Comparison of ENCODE assay signal across 16 cellular contexts in genomic region chr13:46168818-46169217, GRCh38. TPM values are rescaled to one million over a fixed set of nuclear protein-coding genes. Genes with fewer than 3 reads are reported as not detected.
DNase-seq lines count a peak whose midpoint lies in the region; ATAC-seq, FAIRE-seq and TF ChIP-seq lines count a peak whose summit lies in the region.
"Had no signal": no experiment of that assay in that cellular context is flagged by ENCODE, and none has a peak within 500 bp of the region (broad histone marks: within the 10 kb centered on the region; RNA-seq: fewer than 3 reads in every experiment).

No MANE protein-coding gene starts in this region.

- H3K4me3 ChIP-seq in Karpas-422 (ENCODE audit: low read length) (peak overlapping the region; percentile 54), HepG2 (replicated peaks in 1 of 3; ENCODE audit: insufficient read depth in 1 of 3, low read depth in 2 of 3, low read length in 3 of 3) (no peak overlapping the region)
- H3K4me3 ChIP-seq: neural progenitor cell, upper lobe of right lung had no signal

- no peaks in the 10 kb centered on the region for H3K9me3 Mint-ChIP-seq in activated B cell treated with CpG ODN at 0.5 μM for 24 hours
- no peaks in the 10 kb centered on the region for H3K9me3 Mint-ChIP-seq in natural killer cell treated with Interleukin-12 subunit alpha and Interleukin-12 subunit beta and Interleukin-15 and Interleukin-18, amount 100 ng/mL, for 72 hours
- H3K9me3 Mint-ChIP-seq: HFFc6 had no signal

- H3K4me3 Mint-ChIP-seq in activated B cell treated with CpG ODN at 0.5 μM for 24 hours: peak overlapping the region; percentile 79
- H3K4me3 Mint-ChIP-seq in natural killer cell treated with Interleukin-12 subunit alpha and Interleukin-12 subunit beta and Interleukin-15 and Interleukin-18, amount 100 ng/mL, for 72 hours: peak overlapping the region; percentile 94
- H3K4me3 Mint-ChIP-seq: HFFc6, neural progenitor cell had no signal

- TF ChIP-seq EP300 in HepG2 (IDR thresholded peaks at IDR 0.05; ENCODE audit: low read depth in 2 of 2, low read length in 2 of 2) (no peak), HepG2 (CRISPR knock-in tag; IDR thresholded peaks at IDR 0.05; ENCODE audit: borderline replicate concordance) (no peak)

- FAIRE-seq in HepG2 (lab: Jason Lieb, UNC): no peak

- H3K27me3 Mint-ChIP-seq in activated B cell treated with CpG ODN at 0.5 μM for 24 hours: no peaks in the 10 kb centered on the region
- no peaks in the 10 kb centered on the region for H3K27me3 Mint-ChIP-seq in natural killer cell treated with Interleukin-12 subunit alpha and Interleukin-12 subunit beta and Interleukin-15 and Interleukin-18, amount 100 ng/mL, for 72 hours

- TF ChIP-seq CTCF in activated B cell treated with CpG ODN at 0.5 μM for 24 hours (IDR thresholded peaks at IDR 0.05) (no peak), HepG2 (CRISPR knock-in tag; IDR thresholded peaks at IDR 0.05) (no peak)

- DNase-seq in SIG-M5 treated with dmso at 0.1 percent for 504 hours (lab: John Stamatoyannopoulos, UW; ENCODE audit: unreplicated experiment) (peak; percentile 86), SIG-M5 (lab: John Stamatoyannopoulos, UW) (no peak), Karpas-422 (peak; percentile 68), activated B cell treated with CpG ODN at 0.5 μM for 24 hours (no peak), HepG2 (ENCODE audit: low spot score) (no peak), retina (no peak)
- DNase-seq in natural killer cell treated with Interleukin-12 subunit alpha and Interleukin-12 subunit beta and Interleukin-15 and Interleukin-18, amount 100 ng/mL, for 72 hours (ENCODE audit: low spot score): no peak
- DNase-seq: 8988T; amygdala; DMS153; effector CD4-positive, alpha-beta T cell; HFFc6; NCI-H2107 had no signal

- POLR2A ChIA-PET in activated B cell treated with CpG ODN at 0.5 μM for 24 hours (lab: Charles Lee) (interaction anchor here (11.8 kb wide), 1 partner anchor 11 kb away, joined by 247 read pairs; the partner anchor contains the start of gene LCP1), HepG2 (lab: Yijun Ruan, JAX) (no interaction called here)

- H3K27ac Mint-ChIP-seq in activated B cell treated with CpG ODN at 0.5 μM for 24 hours: peak overlapping the region; percentile 85
- H3K27ac Mint-ChIP-seq in natural killer cell treated with Interleukin-12 subunit alpha and Interleukin-12 subunit beta and Interleukin-15 and Interleukin-18, amount 100 ng/mL, for 72 hours: peak overlapping the region; percentile 92 to 97
- H3K27ac Mint-ChIP-seq: HFFc6 had no signal

- ATAC-seq in activated B cell treated with CpG ODN at 0.5 μM for 24 hours (ENCODE audit: low read depth) (no peak), GM18858 (IDR thresholded peaks at IDR 0.05; ENCODE audit: unreplicated experiment) (no peak), HepG2 (no peak)
- peak in 1 of 2 donors; percentile 49 for ATAC-seq in natural killer cell treated with Interleukin-12 subunit alpha and Interleukin-12 subunit beta and Interleukin-15 and Interleukin-18, amount 100 ng/mL, for 72 hours

- peaks cover 20% of the 10 kb centered on the region; the same call in 1 of the 2 replicates for H3K36me3 ChIP-seq in Karpas-422 (ENCODE audit: insufficient read depth, low read length)
- no peaks in the 10 kb centered on the region for H3K36me3 ChIP-seq in HepG2 (replicated peaks in 1 of 2; ENCODE audit: control insufficient read depth in 1 of 2, insufficient read depth in 2 of 2, low read length in 2 of 2)
- H3K36me3 ChIP-seq: neural progenitor cell had no signal

- CTCF ChIA-PET in activated B cell treated with CpG ODN at 0.5 μM for 24 hours (lab: Charles Lee): interaction anchor here (1.3 to 4.3 kb wide), 4 partner anchors 8 to 18 kb away, joined by 4 to 20 read pairs (median 10); partner anchors contain the start of gene LCP1
- CTCF ChIA-PET in HepG2 (lab: Yijun Ruan, JAX; ENCODE audit: low intra/inter-chr PET ratio, low total read pairs): no interaction called here

- no TSS peak for BruUV-seq in HepG2 (replicated peaks; lab: Mats Ljungman, UMichigan)

- intact Hi-C loops in activated B cell treated with CpG ODN at 0.5 μM for 24 hours (cut with micrococcal nuclease): loop anchor here (1.0 to 10.0 kb wide), 3 partner anchors 7 to 824 kb away; partner anchors contain the start of genes TPT1 and ZC3H13
- intact Hi-C loops in HepG2 (cut with micrococcal nuclease; ENCODE audit: unreplicated experiment): no loop called here

- H3K79me2 ChIP-seq in Karpas-422 (ENCODE audit: low read length): peaks cover 100% of the 10 kb centered on the region
- no peaks in the 10 kb centered on the region for H3K79me2 ChIP-seq in HepG2 (ENCODE audit: insufficient read depth, low read length)

- H3K27me3 ChIP-seq in Karpas-422 (ENCODE audit: low read length): no peaks in the 10 kb centered on the region
- no peaks in the 10 kb centered on the region for H3K27me3 ChIP-seq in HepG2 (ENCODE audit: control insufficient read depth in 1 of 2, insufficient read depth in 2 of 2, low read length in 2 of 2)
- H3K27me3 ChIP-seq: upper lobe of right lung had no signal

- no peak for TF ChIP-seq RAD21 in HepG2 (CRISPR knock-in tag; IDR thresholded peaks at IDR 0.05)

- peak overlapping the region; percentile 99 for H3K27ac ChIP-seq in Karpas-422 (ENCODE audit: low read length)
- no peak overlapping the region for H3K27ac ChIP-seq in HepG2 (ENCODE audit: extremely low read length, insufficient read depth, low read length)
- H3K27ac ChIP-seq: neural progenitor cell, upper lobe of right lung had no signal

- H3K4me2 ChIP-seq in Karpas-422 (ENCODE audit: low read depth, low read length, poor library complexity, severe bottlenecking): peak overlapping the region; percentile 96
- H3K4me2 ChIP-seq in HepG2 (ENCODE audit: low read depth, low read length): no peak overlapping the region
- H3K4me2 ChIP-seq: neural progenitor cell had no signal

- no peaks in the 10 kb centered on the region for H3K9me3 ChIP-seq in Karpas-422 (ENCODE audit: low read length)
- H3K9me3 ChIP-seq in HepG2 (ENCODE audit: low read length): no peaks in the 10 kb centered on the region
- H3K9me3 ChIP-seq: upper lobe of right lung had no signal

- H3K9me2 ChIP-seq in Karpas-422 (replicated peaks; ENCODE audit: insufficient read depth, low read length): no peaks in the 10 kb centered on the region

- H3K9ac ChIP-seq in Karpas-422 (ENCODE audit: low read length): peak overlapping the region; percentile 56
- no peak overlapping the region for H3K9ac ChIP-seq in HepG2 (ENCODE audit: insufficient read depth, low read depth, low read length)
- H3K9ac ChIP-seq: neural progenitor cell had no signal

- in situ Hi-C loops in HepG2 (cut with HindIII; ENCODE audit: extremely low pct_ligation_motif_present, low pct_unique_long_range_greater_than_20kb): no loop called here

- H3K36me3 Mint-ChIP-seq in activated B cell treated with CpG ODN at 0.5 μM for 24 hours (ENCODE audit: low read depth): peaks cover 83% of the 10 kb centered on the region
- peaks cover 52% of the 10 kb centered on the region for H3K36me3 Mint-ChIP-seq in natural killer cell treated with Interleukin-12 subunit alpha and Interleukin-12 subunit beta and Interleukin-15 and Interleukin-18, amount 100 ng/mL, for 72 hours
- H3K36me3 Mint-ChIP-seq: neural progenitor cell had no signal

- H3K4me1 Mint-ChIP-seq in activated B cell treated with CpG ODN at 0.5 μM for 24 hours: peaks cover 98% of the 10 kb centered on the region
- H3K4me1 Mint-ChIP-seq in natural killer cell treated with Interleukin-12 subunit alpha and Interleukin-12 subunit beta and Interleukin-15 and Interleukin-18, amount 100 ng/mL, for 72 hours (ENCODE audit: low read depth in 2 of 2): peaks cover 89 to 97% of the 10 kb centered on the region in 2 donors

- no peak for TF ChIP-seq POLR2A in HepG2 (IDR thresholded peaks at IDR 0.05; ENCODE audit: insufficient read depth in 1 of 2, low read depth in 2 of 2, low read length in 2 of 2)

- H2AFZ ChIP-seq in Karpas-422 (ENCODE audit: low read length) (no peak overlapping the region), HepG2 (ENCODE audit: low read length) (no peak overlapping the region)
- H2AFZ ChIP-seq: neural progenitor cell had no signal

- H4K20me1 ChIP-seq in Karpas-422 (ENCODE audit: insufficient read depth, low read depth, low read length) (peaks cover 93% of the 10 kb centered on the region), HepG2 (ENCODE audit: insufficient read depth, low read length) (no peaks in the 10 kb centered on the region)

- peaks cover 100% of the 10 kb centered on the region for H3K4me1 ChIP-seq in Karpas-422 (ENCODE audit: low read length)
- peaks cover 12% of the 10 kb centered on the region; the same call in 1 of the 2 replicates for H3K4me1 ChIP-seq in HepG2 (ENCODE audit: insufficient read depth, low read length)

RNA-seq across cellular contexts. Expression of gene LCP1, which starts 13.2 kb away (rescaled TPM):
- 352 and 415 TPM in 2 replicates for total RNA-seq in Karpas-422 (2014; rRNA removed; shearing (Covaris generic); ENCODE audit: low replicate concordance)
- 948 and 977 TPM in 2 replicates for total RNA-seq in activated B cell treated with CpG ODN at 0.5 μM for 24 hours
- 1,000 to 10,000 TPM in 1 of 2 donors, 100 to 1,000 TPM in 1; 844 to 1,356 TPM for total RNA-seq in natural killer cell treated with Interleukin-12 subunit alpha and Interleukin-12 subunit beta and Interleukin-15 and Interleukin-18, amount 100 ng/mL, for 72 hours
- 1.6 and 2.1 TPM in 2 replicates for total RNA-seq in HepG2 (2016; rRNA removed; fragmentation: Illumina TruSeq; extraction: Trizol)
- 0.20 and 0.35 TPM in 2 replicates for total RNA-seq in HepG2 (2016; cell fraction: cytosol; rRNA removed; fragmentation: Illumina TruSeq; extraction: Trizol; ENCODE audit: low read depth)
- total RNA-seq in HepG2 (2016; cell fraction: insoluble cytoplasmic fraction; rRNA removed; fragmentation: Illumina TruSeq; extraction: Trizol): 1.4 and 2.1 TPM in 2 replicates
- total RNA-seq in HepG2 (2016; cell fraction: membrane; rRNA removed; fragmentation: Illumina TruSeq; extraction: Trizol): 1.8 TPM in 2 replicates
- 0.44 and 0.78 TPM in 2 replicates for total RNA-seq in HepG2 (2016; cell fraction: nucleus; rRNA removed; fragmentation: Illumina TruSeq; extraction: Trizol)
- 1.6 TPM in 2 replicates for polyA plus RNA-seq in HepG2 (2011; rRNA removed)
- 1.0 and 1.7 TPM in 2 replicates for polyA plus RNA-seq in HepG2 (2011; cell fraction: cytosol; rRNA removed)
- 0.59 and 0.85 TPM in 2 replicates for polyA plus RNA-seq in HepG2 (2011; cell fraction: nucleus; rRNA removed)
- polyA plus RNA-seq in HepG2 (2012): 1.4 and 1.9 TPM in 2 replicates
- 0.58 and 0.63 TPM in 2 replicates for polyA plus RNA-seq in HepG2 (2016; cell fraction: cytosol; fragmentation: Illumina TruSeq; extraction: Trizol; ENCODE audit: low read depth)
- polyA plus RNA-seq in HepG2 (2016; cell fraction: insoluble cytoplasmic fraction; fragmentation: Illumina TruSeq; extraction: Trizol; ENCODE audit: low read depth): 2.6 and 3.2 TPM in 2 replicates
- 2.1 TPM in 2 replicates for polyA plus RNA-seq in HepG2 (2016; cell fraction: membrane; fragmentation: Illumina TruSeq; extraction: Trizol; ENCODE audit: low read depth)
- polyA plus RNA-seq in HepG2 (2016; cell fraction: nucleus; fragmentation: Illumina TruSeq; extraction: Trizol; ENCODE audit: insufficient read depth, low read depth): 1.1 and 1.3 TPM in 2 replicates
- polyA minus RNA-seq in HepG2 (2011; rRNA and poly(A)+ RNA removed; ENCODE audit: low replicate concordance): 0.87 and 1.2 TPM in 2 replicates
- polyA minus RNA-seq in HepG2 (2011; cell fraction: cytosol; rRNA and poly(A)+ RNA removed): 0.44 and 1.1 TPM in 2 replicates
- polyA minus RNA-seq in HepG2 (2011; cell fraction: nucleus; rRNA and poly(A)+ RNA removed): 0.87 and 0.90 TPM in 2 replicates

RNA-seq across cellular contexts. Expression of gene LRRC63, which starts 42.9 kb away (rescaled TPM):
- not detected in 2 replicates for total RNA-seq in Karpas-422 (2014; rRNA removed; shearing (Covaris generic); ENCODE audit: low replicate concordance)
- total RNA-seq in activated B cell treated with CpG ODN at 0.5 μM for 24 hours: 0.10 TPM in 1 of 2 replicates, not detected in the other
- under 1 TPM; 0.42 to 0.59 TPM for total RNA-seq in natural killer cell treated with Interleukin-12 subunit alpha and Interleukin-12 subunit beta and Interleukin-15 and Interleukin-18, amount 100 ng/mL, for 72 hours
- total RNA-seq in HepG2 (2016; rRNA removed; fragmentation: Illumina TruSeq; extraction: Trizol): not detected in 2 replicates
- total RNA-seq in HepG2 (2016; cell fraction: cytosol; rRNA removed; fragmentation: Illumina TruSeq; extraction: Trizol; ENCODE audit: low read depth): not detected in 2 replicates
- not detected in 2 replicates for total RNA-seq in HepG2 (2016; cell fraction: insoluble cytoplasmic fraction; rRNA removed; fragmentation: Illumina TruSeq; extraction: Trizol)
- not detected in 2 replicates for total RNA-seq in HepG2 (2016; cell fraction: membrane; rRNA removed; fragmentation: Illumina TruSeq; extraction: Trizol)
- total RNA-seq in HepG2 (2016; cell fraction: nucleus; rRNA removed; fragmentation: Illumina TruSeq; extraction: Trizol): not detected in 2 replicates
- polyA plus RNA-seq in HepG2 (2011; rRNA removed): not detected in 2 replicates
- polyA plus RNA-seq in HepG2 (2011; cell fraction: cytosol; rRNA removed): not detected in 2 replicates
- polyA plus RNA-seq in HepG2 (2011; cell fraction: nucleus; rRNA removed): not detected in 2 replicates
- not detected in 2 replicates for polyA plus RNA-seq in HepG2 (2012)
- not detected in 2 replicates for polyA plus RNA-seq in HepG2 (2016; cell fraction: cytosol; fragmentation: Illumina TruSeq; extraction: Trizol; ENCODE audit: low read depth)
- not detected in 2 replicates for polyA plus RNA-seq in HepG2 (2016; cell fraction: insoluble cytoplasmic fraction; fragmentation: Illumina TruSeq; extraction: Trizol; ENCODE audit: low read depth)
- not detected in 2 replicates for polyA plus RNA-seq in HepG2 (2016; cell fraction: membrane; fragmentation: Illumina TruSeq; extraction: Trizol; ENCODE audit: low read depth)
- not detected in 2 replicates for polyA plus RNA-seq in HepG2 (2016; cell fraction: nucleus; fragmentation: Illumina TruSeq; extraction: Trizol; ENCODE audit: insufficient read depth, low read depth)
- polyA minus RNA-seq in HepG2 (2011; rRNA and poly(A)+ RNA removed; ENCODE audit: low replicate concordance): not detected in 2 replicates
- not detected in 2 replicates for polyA minus RNA-seq in HepG2 (2011; cell fraction: cytosol; rRNA and poly(A)+ RNA removed)
- not detected in 2 replicates for polyA minus RNA-seq in HepG2 (2011; cell fraction: nucleus; rRNA and poly(A)+ RNA removed)
- total RNA-seq: HFFc6 had no signal

Comparison
In these comparisons a context has a peak if more than half of its experiments do, and no peak if none do; other contexts are left out.
1. DNase-seq: peak in SIG-M5 treated with dmso at 0.1 percent for 504 hours (single experiment) and Karpas-422 (single experiment); none in SIG-M5 (single experiment), activated B cell treated with CpG ODN at 0.5 μM for 24 hours (single experiment), natural killer cell treated with Interleukin-12 subunit alpha and Interleukin-12 subunit beta and Interleukin-15 and Interleukin-18, amount 100 ng/mL, for 72 hours (single experiment), HepG2 (single experiment) and retina (single experiment).
2. RNA of gene LCP1, which starts 13.2 kb away (total RNA-seq): 844 to 1,356 TPM in natural killer cell treated with Interleukin-12 subunit alpha and Interleukin-12 subunit beta and Interleukin-15 and Interleukin-18, amount 100 ng/mL, for 72 hours, 948 to 977 TPM in activated B cell treated with CpG ODN at 0.5 μM for 24 hours and 352 to 415 TPM in Karpas-422; 0.20 to 2.1 TPM in HepG2; every median in the first group is over 100 times any median in the second.